ENCODE assay signal across 1 cellular context in the genomic region with DNA sequence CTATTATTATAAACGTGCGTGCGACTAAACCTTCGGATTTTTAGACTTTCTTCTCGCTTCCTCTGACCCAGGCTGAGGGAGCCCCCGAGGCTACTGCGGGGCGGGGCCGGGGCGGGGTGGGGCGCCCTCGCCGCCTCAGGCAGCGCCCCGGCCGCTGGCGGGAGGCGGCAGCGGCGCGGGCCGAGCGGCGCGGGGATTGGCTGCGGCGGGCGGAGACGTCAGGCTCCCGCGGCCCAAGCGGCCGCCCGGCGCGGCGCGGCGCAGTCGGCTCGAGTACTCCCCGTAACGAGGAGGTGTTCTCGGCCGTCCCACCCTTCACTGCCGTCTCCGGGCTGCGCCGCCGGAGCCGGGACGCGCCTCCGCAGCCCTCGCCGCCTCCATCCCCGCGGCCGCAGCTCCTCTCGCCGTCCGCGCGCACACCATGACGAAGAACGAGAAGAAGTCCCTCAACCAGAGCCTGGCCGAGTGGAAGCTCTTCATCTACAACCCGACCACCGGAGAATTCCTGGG.
TF ChIP-seq lines count a peak whose summit lies in the region.

TSS of gene ATP1B3 (plus strand) at position 263 of the 510 bp plus-strand sequence. CDS start at position 422, 159 bp downstream.

TF ChIP-seq in HepG2, 621 proteins besides CTCF, POLR2A, EP300 and RAD21 (continued from another document and continues in another):
- TF ChIP-seq HOMEZ (CRISPR knock-in tag; IDR thresholded peaks at IDR 0.05; ENCODE audit: low read depth), result no peak
- TF ChIP-seq ZMAT5 (CRISPR knock-in tag; IDR thresholded peaks at IDR 0.05; ENCODE audit: borderline replicate concordance, low read depth), result no peak
- no peak for TF ChIP-seq TARDBP (CRISPR knock-in tag; IDR thresholded peaks at IDR 0.05)
- no peak for TF ChIP-seq ZNF34 (CRISPR knock-in tag; IDR thresholded peaks at IDR 0.05; ENCODE audit: borderline replicate concordance)
- no peak for TF ChIP-seq ARNTL (CRISPR knock-in tag; IDR thresholded peaks at IDR 0.05)
- TF ChIP-seq ZNF441 (CRISPR knock-in tag; IDR thresholded peaks at IDR 0.05; ENCODE audit: borderline replicate concordance), result no peak
- TF ChIP-seq ZNF33A (CRISPR knock-in tag; IDR thresholded peaks at IDR 0.05; ENCODE audit: borderline replicate concordance), result no peak
- no peak for TF ChIP-seq KDM4B (CRISPR knock-in tag; IDR thresholded peaks at IDR 0.05)
- TF ChIP-seq ZNF207 (IDR thresholded peaks at IDR 0.05; ENCODE audit: borderline replicate concordance), result no peak
- TF ChIP-seq, protein P1, sequence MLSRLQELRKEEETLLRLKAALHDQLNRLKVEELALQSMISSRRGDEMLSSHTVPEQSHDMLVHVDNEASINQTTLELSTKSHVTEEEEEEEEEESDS (CRISPR knock-in tag; IDR thresholded peaks at IDR 0.05; ENCODE audit: borderline replicate concordance), result no peak
- no peak for TF ChIP-seq SKI (IDR thresholded peaks at IDR 0.05; ENCODE audit: partially characterized antibody)
- TF ChIP-seq, protein P2, sequence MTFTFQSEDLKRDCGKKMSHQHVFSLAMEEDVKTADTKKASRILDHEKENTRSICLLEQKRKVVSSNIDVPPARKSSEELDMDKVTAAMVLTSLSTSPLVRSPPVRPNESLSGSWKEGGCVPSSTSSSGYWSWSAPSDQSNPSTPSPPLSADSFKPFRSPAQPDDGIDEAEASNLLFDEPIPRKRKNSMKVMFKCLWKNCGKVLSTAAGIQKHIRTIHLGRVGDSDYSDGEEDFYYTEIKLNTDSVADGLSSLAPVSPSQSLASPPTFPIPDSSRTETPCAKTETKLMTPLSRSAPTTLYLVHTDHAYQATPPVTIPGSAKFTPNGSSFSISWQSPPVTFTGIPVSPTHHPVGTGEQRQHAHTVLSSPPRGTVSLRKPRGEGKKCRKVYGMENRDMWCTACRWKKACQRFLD (CRISPR knock-in tag; IDR thresholded peaks at IDR 0.05; ENCODE audit: borderline replicate concordance), result no peak
- TF ChIP-seq, protein P3, sequence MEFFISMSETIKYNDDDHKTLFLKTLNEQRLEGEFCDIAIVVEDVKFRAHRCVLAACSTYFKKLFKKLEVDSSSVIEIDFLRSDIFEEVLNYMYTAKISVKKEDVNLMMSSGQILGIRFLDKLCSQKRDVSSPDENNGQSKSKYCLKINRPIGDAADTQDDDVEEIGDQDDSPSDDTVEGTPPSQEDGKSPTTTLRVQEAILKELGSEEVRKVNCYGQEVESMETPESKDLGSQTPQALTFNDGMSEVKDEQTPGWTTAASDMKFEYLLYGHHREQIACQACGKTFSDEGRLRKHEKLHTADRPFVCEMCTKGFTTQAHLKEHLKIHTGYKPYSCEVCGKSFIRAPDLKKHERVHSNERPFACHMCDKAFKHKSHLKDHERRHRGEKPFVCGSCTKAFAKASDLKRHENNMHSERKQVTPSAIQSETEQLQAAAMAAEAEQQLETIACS (CRISPR knock-in tag; IDR thresholded peaks at IDR 0.05), result 0 out of 2 replicates have a peak, but pooled peaks have one; percentile 32
- no peak for TF ChIP-seq CENPT (CRISPR knock-in tag; IDR thresholded peaks at IDR 0.05; ENCODE audit: low read depth)
- no peak for TF ChIP-seq NCOA5 (CRISPR knock-in tag; IDR thresholded peaks at IDR 0.05)
- no peak for TF ChIP-seq FOXA1 (IDR thresholded peaks at IDR 0.05)
- TF ChIP-seq FOXA1 (CRISPR knock-in tag; IDR thresholded peaks at IDR 0.05), result no peak
- TF ChIP-seq SIN3B (IDR thresholded peaks at IDR 0.05; ENCODE audit: low read length), result no peak
- no peak for TF ChIP-seq ZNF30 (CRISPR knock-in tag; IDR thresholded peaks at IDR 0.05)
- TF ChIP-seq KLF13 (CRISPR knock-in tag; IDR thresholded peaks at IDR 0.05), result no peak
- TF ChIP-seq ZIK1 (CRISPR knock-in tag; IDR thresholded peaks at IDR 0.05; ENCODE audit: borderline replicate concordance, low read depth), result peak; percentile 59; the same call in 1 of the 2 replicates
- peak; percentile 6; the same call in 1 of the 2 replicates for TF ChIP-seq ZNF431 (CRISPR knock-in tag; IDR thresholded peaks at IDR 0.05; ENCODE audit: borderline replicate concordance, low read depth)
- TF ChIP-seq, protein P4, sequence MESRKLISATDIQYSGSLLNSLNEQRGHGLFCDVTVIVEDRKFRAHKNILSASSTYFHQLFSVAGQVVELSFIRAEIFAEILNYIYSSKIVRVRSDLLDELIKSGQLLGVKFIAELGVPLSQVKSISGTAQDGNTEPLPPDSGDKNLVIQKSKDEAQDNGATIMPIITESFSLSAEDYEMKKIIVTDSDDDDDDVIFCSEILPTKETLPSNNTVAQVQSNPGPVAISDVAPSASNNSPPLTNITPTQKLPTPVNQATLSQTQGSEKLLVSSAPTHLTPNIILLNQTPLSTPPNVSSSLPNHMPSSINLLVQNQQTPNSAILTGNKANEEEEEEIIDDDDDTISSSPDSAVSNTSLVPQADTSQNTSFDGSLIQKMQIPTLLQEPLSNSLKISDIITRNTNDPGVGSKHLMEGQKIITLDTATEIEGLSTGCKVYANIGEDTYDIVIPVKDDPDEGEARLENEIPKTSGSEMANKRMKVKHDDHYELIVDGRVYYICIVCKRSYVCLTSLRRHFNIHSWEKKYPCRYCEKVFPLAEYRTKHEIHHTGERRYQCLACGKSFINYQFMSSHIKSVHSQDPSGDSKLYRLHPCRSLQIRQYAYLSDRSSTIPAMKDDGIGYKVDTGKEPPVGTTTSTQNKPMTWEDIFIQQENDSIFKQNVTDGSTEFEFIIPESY (CRISPR knock-in tag; IDR thresholded peaks at IDR 0.05), result no peak
- no peak for TF ChIP-seq ZNF878 (CRISPR knock-in tag; IDR thresholded peaks at IDR 0.05)
- no peak for TF ChIP-seq TRIM24 (CRISPR knock-in tag; IDR thresholded peaks at IDR 0.05)
- TF ChIP-seq HDAC2 (CRISPR knock-in tag; IDR thresholded peaks at IDR 0.05), result no peak
- TF ChIP-seq CBX1 (IDR thresholded peaks at IDR 0.05; ENCODE audit: low read depth), result no peak
- peak; percentile 58; the same call in 1 of the 2 replicates for TF ChIP-seq NFKB2 (CRISPR knock-in tag; IDR thresholded peaks at IDR 0.05; ENCODE audit: borderline replicate concordance)
- no peak for TF ChIP-seq ZMYM3 (CRISPR knock-in tag; IDR thresholded peaks at IDR 0.05)
- no peak for TF ChIP-seq PAX8 (CRISPR knock-in tag; IDR thresholded peaks at IDR 0.05; ENCODE audit: borderline replicate concordance)
- TF ChIP-seq ZSCAN9 (CRISPR knock-in tag; IDR thresholded peaks at IDR 0.05; ENCODE audit: borderline replicate concordance), result no peak
- TF ChIP-seq, protein P5, sequence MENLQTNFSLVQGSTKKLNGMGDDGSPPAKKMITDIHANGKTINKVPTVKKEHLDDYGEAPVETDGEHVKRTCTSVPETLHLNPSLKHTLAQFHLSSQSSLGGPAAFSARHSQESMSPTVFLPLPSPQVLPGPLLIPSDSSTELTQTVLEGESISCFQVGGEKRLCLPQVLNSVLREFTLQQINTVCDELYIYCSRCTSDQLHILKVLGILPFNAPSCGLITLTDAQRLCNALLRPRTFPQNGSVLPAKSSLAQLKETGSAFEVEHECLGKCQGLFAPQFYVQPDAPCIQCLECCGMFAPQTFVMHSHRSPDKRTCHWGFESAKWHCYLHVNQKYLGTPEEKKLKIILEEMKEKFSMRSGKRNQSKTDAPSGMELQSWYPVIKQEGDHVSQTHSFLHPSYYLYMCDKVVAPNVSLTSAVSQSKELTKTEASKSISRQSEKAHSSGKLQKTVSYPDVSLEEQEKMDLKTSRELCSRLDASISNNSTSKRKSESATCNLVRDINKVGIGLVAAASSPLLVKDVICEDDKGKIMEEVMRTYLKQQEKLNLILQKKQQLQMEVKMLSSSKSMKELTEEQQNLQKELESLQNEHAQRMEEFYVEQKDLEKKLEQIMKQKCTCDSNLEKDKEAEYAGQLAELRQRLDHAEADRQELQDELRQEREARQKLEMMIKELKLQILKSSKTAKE (CRISPR knock-in tag; IDR thresholded peaks at IDR 0.05; ENCODE audit: borderline replicate concordance), result no peak
- TF ChIP-seq SYNCRIP (IDR thresholded peaks at IDR 0.05; ENCODE audit: insufficient read depth, low read depth, low read length), result no peak
- TF ChIP-seq ETV6 (CRISPR knock-in tag; conservative IDR thresholded peaks at IDR 0.05), result 0 out of 2 replicates have a peak, but pooled peaks have one; percentile 54
- TF ChIP-seq PHF20 (CRISPR knock-in tag; IDR thresholded peaks at IDR 0.05), result peak; percentile 34; the same call in 1 of the 2 replicates
- no peak for TF ChIP-seq SUZ12 (IDR thresholded peaks at IDR 0.05; ENCODE audit: low read depth, low read length)
- no peak; the same call in 1 of the 2 replicates for TF ChIP-seq NCOA2 (CRISPR knock-in tag; IDR thresholded peaks at IDR 0.05)
- no peak for TF ChIP-seq MBNL3 (CRISPR knock-in tag; conservative IDR thresholded peaks at IDR 0.05)
- TF ChIP-seq, protein P6, sequence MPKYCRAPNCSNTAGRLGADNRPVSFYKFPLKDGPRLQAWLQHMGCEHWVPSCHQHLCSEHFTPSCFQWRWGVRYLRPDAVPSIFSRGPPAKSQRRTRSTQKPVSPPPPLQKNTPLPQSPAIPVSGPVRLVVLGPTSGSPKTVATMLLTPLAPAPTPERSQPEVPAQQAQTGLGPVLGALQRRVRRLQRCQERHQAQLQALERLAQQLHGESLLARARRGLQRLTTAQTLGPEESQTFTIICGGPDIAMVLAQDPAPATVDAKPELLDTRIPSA (CRISPR knock-in tag; IDR thresholded peaks at IDR 0.05; ENCODE audit: borderline replicate concordance), result peak; percentile 9; the same call in 1 of the 2 replicates
- no peak for TF ChIP-seq ZBTB42 (CRISPR knock-in tag; IDR thresholded peaks at IDR 0.05)
- TF ChIP-seq, protein P7, sequence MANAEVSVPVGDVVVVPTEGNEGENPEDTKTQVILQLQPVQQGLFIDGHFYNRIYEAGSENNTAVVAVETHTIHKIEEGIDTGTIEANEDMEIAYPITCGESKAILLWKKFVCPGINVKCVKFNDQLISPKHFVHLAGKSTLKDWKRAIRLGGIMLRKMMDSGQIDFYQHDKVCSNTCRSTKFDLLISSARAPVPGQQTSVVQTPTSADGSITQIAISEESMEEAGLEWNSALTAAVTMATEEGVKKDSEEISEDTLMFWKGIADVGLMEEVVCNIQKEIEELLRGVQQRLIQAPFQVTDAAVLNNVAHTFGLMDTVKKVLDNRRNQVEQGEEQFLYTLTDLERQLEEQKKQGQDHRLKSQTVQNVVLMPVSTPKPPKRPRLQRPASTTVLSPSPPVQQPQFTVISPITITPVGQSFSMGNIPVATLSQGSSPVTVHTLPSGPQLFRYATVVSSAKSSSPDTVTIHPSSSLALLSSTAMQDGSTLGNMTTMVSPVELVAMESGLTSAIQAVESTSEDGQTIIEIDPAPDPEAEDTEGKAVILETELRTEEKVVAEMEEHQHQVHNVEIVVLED (CRISPR knock-in tag; IDR thresholded peaks at IDR 0.05; ENCODE audit: borderline replicate concordance), result no peak
- TF ChIP-seq RBM22 (optimal IDR thresholded peaks at IDR 0.05; ENCODE audit: low read length), result no peak
- TF ChIP-seq ZBTB4 (CRISPR knock-in tag; IDR thresholded peaks at IDR 0.05; ENCODE audit: borderline replicate concordance), result no peak
- TF ChIP-seq ZBTB46 (CRISPR knock-in tag; IDR thresholded peaks at IDR 0.05; ENCODE audit: borderline replicate concordance), result no peak
- no peak for TF ChIP-seq TCF7 (IDR thresholded peaks at IDR 0.05; ENCODE audit: low read depth)
